ENCODE assay signal across 21 cellular contexts in genomic region chr3:134797816-134798451, GRCh38. TPM values are rescaled to one million over a fixed set of nuclear protein-coding genes. Genes with fewer than 3 reads are reported as not detected.
DNase-seq lines count a peak whose midpoint lies in the region; ATAC-seq, FAIRE-seq and TF ChIP-seq lines count a peak whose summit lies in the region.
"Had no signal": no experiment of that assay in that cellular context is flagged by ENCODE, and none has a peak within 500 bp of the region (broad histone marks: within the 10 kb centered on the region; RNA-seq: fewer than 3 reads in every experiment).

No MANE protein-coding gene starts in this region.

- dilution Hi-C loops in endothelial cell of umbilical vein (cut with MboI; ENCODE audit: extremely low pct_ligation_motif_present, low sequenced_read_pairs): no loop called here

- H4K20me1 ChIP-seq in OCI-LY3 (ENCODE audit: insufficient read depth, low read length): peaks cover 45% of the 10 kb centered on the region
- no peaks in the 10 kb centered on the region for H4K20me1 ChIP-seq in endothelial cell of umbilical vein (replicated peaks; ENCODE audit: control insufficient read depth, extremely low read depth, insufficient read depth, low read length)

- no peak overlapping the region for H3K4me3 ChIP-seq in H7 (ENCODE audit: insufficient read depth, low read depth, low read length)
- peak overlapping the region; percentile 90 for H3K4me3 ChIP-seq in OCI-LY3 (ENCODE audit: low read length)
- H3K4me3 ChIP-seq in endothelial cell of umbilical vein (replicated peaks in 1 of 3; ENCODE audit: insufficient read depth in 1 of 3, low read depth in 1 of 3, low read length in 3 of 3): no peak overlapping the region
- no peak overlapping the region for H3K4me3 ChIP-seq in BE2C (ENCODE audit: low read depth, low read length)
- H3K4me3 ChIP-seq: left lung had no signal

- H3K4me3 Mint-ChIP-seq in neural crest cell: peak overlapping the region; percentile 100

- no peak for TF ChIP-seq POLR2A in endothelial cell of umbilical vein (IDR thresholded peaks at IDR 0.05; ENCODE audit: low read depth, low read length)

- CTCF ChIA-PET in endothelial cell of umbilical vein (lab: Charles Lee): no interaction called here

- no peaks in the 10 kb centered on the region for H3K9me1 ChIP-seq in endothelial cell of umbilical vein (replicated peaks; ENCODE audit: control insufficient read depth, extremely low read depth, insufficient read depth, low read length)

- DNase-seq in H7: peak; percentile 39
- no peak for DNase-seq in endothelial cell of umbilical vein (ENCODE audit: low read depth, low spot score)
- no peak for DNase-seq in neural crest cell (ENCODE audit: low read depth, low spot score)
- no peak for DNase-seq in BE2C
- no peak for DNase-seq in activated gamma-delta T cell (lab: John Stamatoyannopoulos, UW)
- no peak for DNase-seq in OCI-M1 (lab: John Stamatoyannopoulos, UW)
- DNase-seq: aorta, Calu3, Kasumi-1, left lung, NCI-H2081 treated with DMSO at 0.1 percent for 48 hours, SIG-M5, T-helper 9 cell had no signal

- no peaks in the 10 kb centered on the region for H3K9me3 Mint-ChIP-seq in neural crest cell

- H3K27me3 Mint-ChIP-seq in neural crest cell (ENCODE audit: low read depth): peaks cover 43% of the 10 kb centered on the region

- H3K4me1 Mint-ChIP-seq in neural crest cell: peaks cover 13% of the 10 kb centered on the region

- no peaks in the 10 kb centered on the region for H3K36me3 ChIP-seq in H7 (replicated peaks; ENCODE audit: control insufficient read depth, insufficient read depth, low read length)
- H3K36me3 ChIP-seq in OCI-LY3 (replicated peaks; ENCODE audit: low read depth, low read length): peaks cover 48% of the 10 kb centered on the region
- no peaks in the 10 kb centered on the region for H3K36me3 ChIP-seq in endothelial cell of umbilical vein (ENCODE audit: control insufficient read depth in 2 of 2, extremely low read depth in 1 of 2, insufficient read depth in 2 of 2, low read length in 2 of 2)
- H3K36me3 ChIP-seq in BE2C: no peaks in the 10 kb centered on the region
- H3K36me3 ChIP-seq: gastroesophageal sphincter, left lung, suprapubic skin had no signal

- H3K4me2 ChIP-seq in OCI-LY3 (ENCODE audit: low read length) (peak overlapping the region; percentile 96), endothelial cell of umbilical vein (ENCODE audit: insufficient read depth, low read length) (peak overlapping the region; percentile 14)

- peak overlapping the region; percentile 98 for H3K27ac ChIP-seq in OCI-LY3 (ENCODE audit: low read length)
- H3K27ac ChIP-seq in endothelial cell of umbilical vein (ENCODE audit: insufficient read depth, low read depth, low read length): no peak overlapping the region
- H3K27ac ChIP-seq: epithelial cell of prostate, left lung, suprapubic skin had no signal

- intact Hi-C loops in endothelial cell of umbilical vein (cut with micrococcal nuclease): loop anchor here (5.0 to 10.0 kb wide), 3 partner anchors 179 to 447 kb away; no protein-coding TSS in a partner anchor

- H3K79me2 ChIP-seq in OCI-LY3 (ENCODE audit: low read length): peaks cover 88% of the 10 kb centered on the region
- no peaks in the 10 kb centered on the region for H3K79me2 ChIP-seq in endothelial cell of umbilical vein (ENCODE audit: control insufficient read depth, insufficient read depth, low read length)

- H2AFZ ChIP-seq in OCI-LY3 (ENCODE audit: low read depth, low read length): no peak overlapping the region
- no peak overlapping the region for H2AFZ ChIP-seq in endothelial cell of umbilical vein (ENCODE audit: low read depth, low read length)

- no peak overlapping the region for H3K27ac Mint-ChIP-seq in neural crest cell (ENCODE audit: unreplicated experiment)

- no peaks in the 10 kb centered on the region for H3K36me3 Mint-ChIP-seq in neural crest cell (ENCODE audit: low read depth)

- H3K4me1 ChIP-seq in OCI-LY3 (ENCODE audit: low read length): peaks cover 55% of the 10 kb centered on the region
- peaks cover 12% of the 10 kb centered on the region for H3K4me1 ChIP-seq in endothelial cell of umbilical vein (ENCODE audit: control insufficient read depth, extremely low read depth, insufficient read depth, low read length)
- H3K4me1 ChIP-seq in BE2C: no peaks in the 10 kb centered on the region

- no peaks in the 10 kb centered on the region for H3K9me3 ChIP-seq in OCI-LY3 (ENCODE audit: insufficient read depth, low read length)
- H3K9me3 ChIP-seq in endothelial cell of umbilical vein (replicated peaks; ENCODE audit: control insufficient read depth, insufficient read depth, low read length): no peaks in the 10 kb centered on the region
- no peaks in the 10 kb centered on the region for H3K9me3 ChIP-seq in BE2C
- H3K9me3 ChIP-seq: gastroesophageal sphincter, left lung, suprapubic skin had no signal

- BruUV-seq in endothelial cell of umbilical vein (replicated peaks; lab: Mats Ljungman, UMichigan): no TSS peak

- POLR2A ChIA-PET in endothelial cell of umbilical vein (lab: Charles Lee): interaction anchor here (0.9 kb wide), 1 partner anchor 24 kb away, joined by 3 read pairs; no protein-coding TSS in a partner anchor

- TF ChIP-seq CTCF in OCI-LY3 (IDR thresholded peaks at IDR 0.05; ENCODE audit: low read depth, low read length) (no peak), endothelial cell of umbilical vein (IDR thresholded peaks at IDR 0.05; ENCODE audit: extremely low read depth in 1 of 2, insufficient read depth in 1 of 2, low read depth in 1 of 2, low read length in 2 of 2) (no peak), neural crest cell (conservative IDR thresholded peaks at IDR 0.05) (no peak), BE2C (IDR thresholded peaks at IDR 0.05; ENCODE audit: low read depth, low read length) (no peak)

- no peak for FAIRE-seq in endothelial cell of umbilical vein (lab: Jason Lieb, UNC)
- FAIRE-seq: colon had no signal

- H3K9ac ChIP-seq in OCI-LY3 (ENCODE audit: low read length) (peak overlapping the region; percentile 97), endothelial cell of umbilical vein (replicated peaks; ENCODE audit: extremely low read depth, insufficient read depth, low read length) (no peak overlapping the region)

- ATAC-seq in HG03378 (IDR thresholded peaks at IDR 0.05; ENCODE audit: unreplicated experiment): no peak
- ATAC-seq: activated CD4-positive, CD25-positive, alpha-beta regulatory T cell treated with anti-CD3 and anti-CD28 coated beads, Interleukin-2, amount 50 U/mL, for 24 hours; gastroesophageal sphincter; HCT116; left lung had no signal

- H3K27me3 ChIP-seq in H7 (ENCODE audit: control insufficient read depth, insufficient read depth, low read length): peaks cover 40% of the 10 kb centered on the region
- 0 out of 2 replicates have a peak, but pooled peaks cover 5% of the 10 kb centered on the region for H3K27me3 ChIP-seq in OCI-LY3 (ENCODE audit: low read depth, low read length)
- H3K27me3 ChIP-seq in endothelial cell of umbilical vein (ENCODE audit: control insufficient read depth in 2 of 2, insufficient read depth in 2 of 2, low read length in 2 of 2): peaks cover 25 to 39% of the 10 kb centered on the region in 2 experiments
- peaks cover 59% of the 10 kb centered on the region for H3K27me3 ChIP-seq in BE2C

TF ChIP-seq in endothelial cell of umbilical vein, 7 proteins besides CTCF, POLR2A, EP300 and RAD21:
- TF ChIP-seq POLR2AphosphoS5 (IDR thresholded peaks at IDR 0.05; ENCODE audit: insufficient read depth, low read depth, low read length) (no peak), FOS (IDR thresholded peaks at IDR 0.05; ENCODE audit: borderline replicate concordance, insufficient read depth, low read length) (no peak), EZH2 (IDR thresholded peaks at IDR 0.05; ENCODE audit: borderline replicate concordance, low read depth, low read length, severe bottlenecking) (no peak), GATA2 (IDR thresholded peaks at IDR 0.05; ENCODE audit: insufficient read depth, insufficient read length, low read depth, low read length) (no peak), MAX (IDR thresholded peaks at IDR 0.05; ENCODE audit: insufficient read depth, insufficient read length) (no peak)
TF ChIP-seq in endothelial cell of umbilical vein: peak in this region for 0.

RNA-seq across cellular contexts. Expression of gene EPHB1, which starts 2.9 kb away (rescaled TPM):
- 0.48 and 3.3 TPM in 2 replicates for total RNA-seq in H7 (2014; rRNA removed; shearing (Covaris generic))
- 2.5 and 5.2 TPM in 2 replicates for total RNA-seq in endothelial cell of umbilical vein
- polyA plus RNA-seq in endothelial cell of umbilical vein: 1.3 and 1.4 TPM in 2 replicates
- polyA plus RNA-seq in endothelial cell of umbilical vein (2011; cell fraction: cytosol; rRNA removed): 0.59 and 0.78 TPM in 2 replicates
- polyA plus RNA-seq in endothelial cell of umbilical vein (2011; cell fraction: nucleus; rRNA removed): 1.0 and 2.5 TPM in 2 replicates
- 1.1 and 1.2 TPM in 2 replicates for polyA plus RNA-seq in endothelial cell of umbilical vein (2012)
- 3.8 and 5.6 TPM in 2 replicates for polyA minus RNA-seq in endothelial cell of umbilical vein
- not detected for polyA minus RNA-seq in endothelial cell of umbilical vein (2011; cell fraction: cytosol; rRNA and poly(A)+ RNA removed)
- 7.5 and 14.0 TPM in 2 replicates for polyA minus RNA-seq in endothelial cell of umbilical vein (2011; cell fraction: nucleus; rRNA and poly(A)+ RNA removed)
- 12.5 and 13.7 TPM in 2 replicates for total RNA-seq in neural crest cell
- polyA plus RNA-seq in BE2C (2012; ENCODE audit: insufficient read depth, insufficient read length, low read depth): 0.65 TPM
